ENCODE assay signal across 8 cellular contexts in genomic region chr7:11343818-11344413, GRCh38.
DNase-seq lines count a peak whose midpoint lies in the region; ATAC-seq, FAIRE-seq and TF ChIP-seq lines count a peak whose summit lies in the region.

No MANE protein-coding gene starts in this region.

- no peaks in the 10 kb centered on the region for H4K20me1 ChIP-seq in GM23338 (replicated peaks; ENCODE audit: insufficient read depth)
- H4K20me1 ChIP-seq in keratinocyte (ENCODE audit: control insufficient read depth, extremely low read depth, insufficient read depth, low read length) = no peaks in the 10 kb centered on the region

- FAIRE-seq in keratinocyte (lab: Jason Lieb, UNC) = peak; percentile 55

- peak overlapping the region; percentile 6; the same call in 1 of the 2 replicates for H2AFZ ChIP-seq in GM23338
- no peak overlapping the region for H2AFZ ChIP-seq in keratinocyte (ENCODE audit: control insufficient read depth, low read length)

- H3K4me3 Mint-ChIP-seq in GM23338 = no peak overlapping the region
- H3K4me3 Mint-ChIP-seq in stimulated activated memory B cell treated with anti-CD40 and anti-IgM and Interleukin-4, amounts not matched to agents 10 μg/mL and 1 μg/mL and 100 μg/mL, for 72 hours = no peak overlapping the region

- no peaks in the 10 kb centered on the region for H3K36me3 Mint-ChIP-seq in GM23338 (ENCODE audit: low read depth)
- H3K36me3 Mint-ChIP-seq in stimulated activated memory B cell treated with anti-CD40 and anti-IgM and Interleukin-4, amounts not matched to agents 10 μg/mL and 1 μg/mL and 100 μg/mL, for 72 hours = no peaks in the 10 kb centered on the region

- H3K27ac Mint-ChIP-seq in GM23338 = no peak overlapping the region
- no peak overlapping the region for H3K27ac Mint-ChIP-seq in stimulated activated memory B cell treated with anti-CD40 and anti-IgM and Interleukin-4, amounts not matched to agents 10 μg/mL and 1 μg/mL and 100 μg/mL, for 72 hours

- H3K9me3 Mint-ChIP-seq in GM23338 = no peaks in the 10 kb centered on the region; the same call in 2 of the 3 replicates
- H3K9me3 Mint-ChIP-seq in stimulated activated memory B cell treated with anti-CD40 and anti-IgM and Interleukin-4, amounts not matched to agents 10 μg/mL and 1 μg/mL and 100 μg/mL, for 72 hours = no peaks in the 10 kb centered on the region

- dilution Hi-C loops in keratinocyte (cut with MboI; ENCODE audit: extremely low pct_ligation_motif_present, low sequenced_read_pairs) = no loop called here

- H3K36me3 ChIP-seq in GM23338 (ENCODE audit: insufficient read depth) (no peaks in the 10 kb centered on the region), keratinocyte (ENCODE audit: control insufficient read depth in 2 of 2, extremely low read depth in 1 of 2, insufficient read depth in 2 of 2, low read length in 2 of 2) (no peaks in the 10 kb centered on the region), uterus (no peaks in the 10 kb centered on the region)

- peak; percentile 75 to 88 for TF ChIP-seq CTCF in GM23338 (conservative IDR thresholded peaks at IDR 0.05; ENCODE audit: low read depth in 2 of 2)
- peak in 2 of 3 experiments; percentile 52 to 59 for TF ChIP-seq CTCF in keratinocyte (optimal IDR thresholded peaks at IDR 0.05 in 1 of 3, IDR thresholded peaks at IDR 0.05 in 1 of 3, conservative IDR thresholded peaks at IDR 0.05 in 1 of 3; ENCODE audit: extremely low read depth in 1 of 3, insufficient read depth in 2 of 3, low read length in 3 of 3)
- peak; percentile 57 to 73 (median 61) for TF ChIP-seq CTCF in uterus (IDR thresholded peaks at IDR 0.05)

- H3K9me2 ChIP-seq in GM23338 (ENCODE audit: insufficient read depth) = no peaks in the 10 kb centered on the region

- no peaks in the 10 kb centered on the region for H3K9me1 ChIP-seq in keratinocyte (ENCODE audit: control insufficient read depth, extremely low read depth, insufficient read depth, low read length)

- no peak for TF ChIP-seq POLR2A in uterus (IDR thresholded peaks at IDR 0.05)

- H3K79me2 ChIP-seq in GM23338 (replicated peaks; ENCODE audit: insufficient read depth) (no peaks in the 10 kb centered on the region), keratinocyte (ENCODE audit: control insufficient read depth, insufficient read depth, low read length) (no peaks in the 10 kb centered on the region)

- H3K27me3 ChIP-seq in GM23338 (ENCODE audit: insufficient read depth) = no peaks in the 10 kb centered on the region
- no peaks in the 10 kb centered on the region for H3K27me3 ChIP-seq in keratinocyte (ENCODE audit: control insufficient read depth, extremely low read depth, insufficient read depth, low read length)
- no peaks in the 10 kb centered on the region for H3K27me3 ChIP-seq in uterus

- peaks cover 4% of the 10 kb centered on the region for H3K27me3 Mint-ChIP-seq in GM23338 (ENCODE audit: insufficient read depth, low read depth, poor library complexity)
- no peaks in the 10 kb centered on the region for H3K27me3 Mint-ChIP-seq in stimulated activated memory B cell treated with anti-CD40 and anti-IgM and Interleukin-4, amounts not matched to agents 10 μg/mL and 1 μg/mL and 100 μg/mL, for 72 hours

- H3K4me1 Mint-ChIP-seq in GM23338 = peaks cover 21% of the 10 kb centered on the region
- H3K4me1 Mint-ChIP-seq in stimulated activated memory B cell treated with anti-CD40 and anti-IgM and Interleukin-4, amounts not matched to agents 10 μg/mL and 1 μg/mL and 100 μg/mL, for 72 hours = no peaks in the 10 kb centered on the region

- intact Hi-C loops in uterus (cut with DNase I; ENCODE audit: low total_unique reads) = no loop called here

- no peaks in the 10 kb centered on the region for H3F3A ChIP-seq in GM23338 (replicated peaks; ENCODE audit: low read depth)

- no peak overlapping the region for H3K4me3 ChIP-seq in GM23338
- no peak overlapping the region for H3K4me3 ChIP-seq in keratinocyte (ENCODE audit: control insufficient read depth in 2 of 3, extremely low read depth in 1 of 3, insufficient read depth in 2 of 3, low read depth in 1 of 3, low read length in 3 of 3)
- H3K4me3 ChIP-seq in uterus = no peak overlapping the region

- ATAC-seq in GM23338 = no peak
- ATAC-seq in stimulated activated memory B cell treated with anti-CD40 and anti-IgM and Interleukin-4, amounts not matched to agents 10 μg/mL and 1 μg/mL and 100 μg/mL, for 72 hours = no peak

- H3K27ac ChIP-seq in GM23338 (ENCODE audit: low read depth) (no peak overlapping the region), keratinocyte (ENCODE audit: control insufficient read depth, insufficient read depth, low read length) (no peak overlapping the region), uterus (no peak overlapping the region)

- peak; percentile 70 for DNase-seq in DMS153 treated with DMSO at 0.1 percent for 48 hours (lab: John Stamatoyannopoulos, UW; ENCODE audit: unreplicated experiment)
- DNase-seq in GM23338 (ENCODE audit: low spot score) = peak; percentile 76
- peak; percentile 53 for DNase-seq in NCI-H2107 treated with DMSO at 0.1 percent for 48 hours (lab: John Stamatoyannopoulos, UW; ENCODE audit: unreplicated experiment)
- DNase-seq in amniotic stem cell (lab: John Stamatoyannopoulos, UW) = peak; percentile 7
- no peak for DNase-seq in keratinocyte (ENCODE audit: low read depth, low spot score)
- DNase-seq in uterus = no peak
- no peak for DNase-seq in mucosa of gallbladder (ENCODE audit: low spot score)

- no peaks in the 10 kb centered on the region for H3K9me3 ChIP-seq in keratinocyte (ENCODE audit: control insufficient read depth, low read depth, low read length)
- H3K9me3 ChIP-seq in uterus = no peaks in the 10 kb centered on the region

- no peak overlapping the region for H3K4me2 ChIP-seq in GM23338
- H3K4me2 ChIP-seq in keratinocyte (ENCODE audit: control insufficient read depth, extremely low read depth, insufficient read depth, low read depth, low read length) = no peak overlapping the region

- H3K4me1 ChIP-seq in GM23338 (ENCODE audit: insufficient read depth) (0 out of 2 replicates have a peak, but pooled peaks cover 5% of the 10 kb centered on the region), keratinocyte (ENCODE audit: control insufficient read depth, extremely low read depth, insufficient read depth, low read length) (no peaks in the 10 kb centered on the region), uterus (no peaks in the 10 kb centered on the region)

- H3K9ac ChIP-seq in keratinocyte (ENCODE audit: control insufficient read depth, extremely low read depth, insufficient read depth, low read length) = no peak overlapping the region

TF ChIP-seq in GM23338, 12 proteins besides CTCF, POLR2A, EP300 and RAD21 (continues in another document):
- TF ChIP-seq EZH2 (IDR thresholded peaks at IDR 0.05; ENCODE audit: low read depth, unreplicated experiment) = no peak
- no peak for TF ChIP-seq ZNF114 (CRISPR knock-in tag; IDR thresholded peaks at IDR 0.05)
- TF ChIP-seq ETS1 (IDR thresholded peaks at IDR 0.05) = no peak
- no peak for TF ChIP-seq REST (IDR thresholded peaks at IDR 0.05; ENCODE audit: unreplicated experiment)
- TF ChIP-seq EZH2phosphoT487 (IDR thresholded peaks at IDR 0.05; ENCODE audit: unreplicated experiment) = no peak

Comparison
In these comparisons a context has a peak if more than half of its experiments do, and no peak if none do; other contexts are left out.
1. DNase-seq: peak in DMS153 treated with DMSO at 0.1 percent for 48 hours (single experiment), GM23338 (single experiment), NCI-H2107 treated with DMSO at 0.1 percent for 48 hours (single experiment) and amniotic stem cell (single experiment); none in keratinocyte (single experiment), uterus (0 of 2) and mucosa of gallbladder (single experiment).
2. Peak in every context shown above with its lines, with median percentiles within 50 percentile points of each other: CTCF ChIP-seq.